21 cellular contexts compared by ENCODE assay signal in the genomic region with DNA sequence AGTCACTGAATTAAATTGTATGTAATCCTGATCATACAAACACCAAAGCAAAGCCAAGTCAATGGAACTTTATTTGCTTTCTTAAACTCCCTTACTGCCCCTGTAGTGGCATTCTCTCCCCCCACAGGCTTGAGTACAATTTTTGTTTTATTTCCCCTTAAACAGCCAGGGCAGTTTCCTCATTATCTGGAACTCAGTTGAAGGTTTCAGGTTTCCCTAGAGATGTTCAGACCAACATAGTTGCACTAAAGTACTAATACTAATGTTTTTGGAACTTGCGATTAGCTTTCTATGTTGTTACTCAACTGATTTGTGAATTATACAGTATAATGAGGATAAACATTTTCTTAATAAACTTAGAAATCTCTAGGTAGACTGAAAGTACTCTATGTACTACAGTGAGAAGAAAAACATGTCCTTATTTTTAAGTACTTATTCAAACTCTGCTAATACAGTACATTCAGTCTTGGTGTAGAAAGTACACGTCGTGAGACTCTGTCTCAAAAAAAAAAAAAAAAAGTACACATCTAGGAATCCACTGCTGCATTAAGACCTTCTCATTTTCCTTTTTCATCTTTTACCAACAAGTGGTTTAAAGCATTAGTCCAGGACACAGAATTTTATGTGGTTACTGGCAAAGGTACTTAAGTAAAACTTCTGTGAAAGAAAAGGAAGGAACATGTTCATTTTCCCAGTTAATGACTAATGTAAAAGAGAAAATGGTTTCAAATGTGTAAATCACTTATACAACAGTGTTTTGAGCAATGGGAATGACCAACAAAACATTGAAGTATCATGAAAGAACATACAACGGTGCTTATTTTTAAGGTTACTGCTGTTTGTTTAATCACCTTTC.
A peak's percentile ranks its signal among the peaks of the same experiment; 100 is the strongest.
DNase-seq lines count a peak whose midpoint lies in the region; ATAC-seq, FAIRE-seq and TF ChIP-seq lines count a peak whose summit lies in the region.
"Had no signal": no experiment of that assay in that cellular context is flagged by ENCODE, and none has a peak within 500 bp of the region (broad histone marks: within the 10 kb centered on the region; RNA-seq: fewer than 3 reads in every experiment).

No MANE protein-coding gene starts in this region.

- H3K79me2 ChIP-seq in Loucy (ENCODE audit: insufficient read depth, low read length) (no peaks in the 10 kb centered on the region), GM12878 (ENCODE audit: control insufficient read depth, insufficient read depth, low read length) (no peaks in the 10 kb centered on the region), PC-3 (ENCODE audit: low read length) (no peaks in the 10 kb centered on the region)

- TF ChIP-seq CTCF in Loucy (conservative IDR thresholded peaks at IDR 0.05; ENCODE audit: low read length), result no peak
- TF ChIP-seq CTCF in GM12878 (IDR thresholded peaks at IDR 0.05 in 2 of 3, conservative IDR thresholded peaks at IDR 0.05 in 1 of 3; ENCODE audit: control insufficient read depth in 2 of 3, extremely low read depth in 1 of 3, insufficient read depth in 1 of 3, low read depth in 3 of 3, low read length in 3 of 3), result no peak
- no peak for TF ChIP-seq CTCF in lower lobe of right lung (IDR thresholded peaks at IDR 0.05)
- no peak for TF ChIP-seq CTCF in upper lobe of right lung (IDR thresholded peaks at IDR 0.05)
- TF ChIP-seq CTCF in PC-3 (conservative IDR thresholded peaks at IDR 0.05; ENCODE audit: low read depth, low read length), result no peak
- no peak for TF ChIP-seq CTCF in mucosa of descending colon (IDR thresholded peaks at IDR 0.05)

- TF ChIP-seq EP300 in GM12878 (IDR thresholded peaks at IDR 0.05; ENCODE audit: borderline replicate concordance in 1 of 2, control insufficient read depth in 1 of 2, low read depth in 2 of 2, low read length in 2 of 2), result no peak

- DNase-seq in GM12878 (ENCODE audit: low read depth, low spot score) (no peak), lower lobe of right lung (no peak), upper lobe of right lung (no peak), PC-3 (no peak), GDM1 (lab: John Stamatoyannopoulos, UW) (no peak), mucosa of descending colon (no peak)
- DNase-seq: activated CD4-positive, alpha-beta T cell treated with anti-CD3 and anti-CD28 coated beads for 36 hours; activated naive CD4-positive, alpha-beta T cell treated with anti-CD3 and anti-CD28 coated beads for 36 hours; activated T-cell treated with anti-CD3 and anti-CD28 coated beads, Interleukin-2, amount 50 U/mL, for 48 hours; CD8-positive, alpha-beta memory T cell; colonic mucosa; DMS79 treated with DMSO at 0.1 percent for 48 hours; heart left ventricle; HFFc6; NCI-H1417; NCI-H526 treated with DMSO at 0.1 percent for 48 hours; SHP77 had no signal

- H4K20me1 ChIP-seq in Loucy (ENCODE audit: insufficient read depth, low read length, poor library complexity, severe bottlenecking), result no peaks in the 10 kb centered on the region
- no peaks in the 10 kb centered on the region for H4K20me1 ChIP-seq in GM12878 (ENCODE audit: control insufficient read depth, insufficient read depth)
- H4K20me1 ChIP-seq in PC-3 (ENCODE audit: low read length), result no peaks in the 10 kb centered on the region

- no peaks in the 10 kb centered on the region for H3K27me3 ChIP-seq in Loucy (ENCODE audit: insufficient read depth, low read length, poor library complexity, severe bottlenecking)
- H3K27me3 ChIP-seq in GM12878 (replicated peaks in 1 of 2; ENCODE audit: control insufficient read depth in 2 of 2, insufficient read depth in 2 of 2, low read length in 1 of 2), result no peaks in the 10 kb centered on the region
- H3K27me3 ChIP-seq in lower lobe of right lung (ENCODE audit: low read depth), result no peaks in the 10 kb centered on the region
- H3K27me3 ChIP-seq in upper lobe of right lung, result no peaks in the 10 kb centered on the region
- H3K27me3 ChIP-seq in PC-3 (ENCODE audit: low read length), result no peaks in the 10 kb centered on the region
- H3K27me3 ChIP-seq: colonic mucosa, heart left ventricle had no signal

- peaks cover 13% of the 10 kb centered on the region; the same call in 1 of the 2 replicates for H3K36me3 ChIP-seq in Loucy (ENCODE audit: insufficient read depth, low read length)
- no peaks in the 10 kb centered on the region for H3K36me3 ChIP-seq in GM12878 (ENCODE audit: control insufficient read depth in 2 of 2, insufficient read depth in 2 of 2, low read length in 1 of 2)
- peaks cover 8% of the 10 kb centered on the region for H3K36me3 ChIP-seq in lower lobe of right lung
- H3K36me3 ChIP-seq in upper lobe of right lung, result no peaks in the 10 kb centered on the region
- no peaks in the 10 kb centered on the region for H3K36me3 ChIP-seq in PC-3 (ENCODE audit: low read depth, low read length)
- no peaks in the 10 kb centered on the region for H3K36me3 ChIP-seq in mucosa of descending colon (ENCODE audit: low read depth)
- H3K36me3 ChIP-seq: colonic mucosa had no signal

- H3K9me2 ChIP-seq in Loucy (replicated peaks; ENCODE audit: low read depth, low read length) (no peaks in the 10 kb centered on the region), PC-3 (replicated peaks; ENCODE audit: low read length) (no peaks in the 10 kb centered on the region)

- H3K27ac ChIP-seq in GM12878 (ENCODE audit: control insufficient read depth, insufficient read depth) (peak overlapping the region; percentile 18; the same call in 1 of the 2 replicates), lower lobe of right lung (peak overlapping the region; percentile 5), upper lobe of right lung (no peak overlapping the region), PC-3 (ENCODE audit: low read length) (no peak overlapping the region)
- H3K27ac ChIP-seq: colonic mucosa, heart left ventricle had no signal

- WGBS in GM12878 (ENCODE audit: insufficient coverage, insufficient replicate concordance, low lambda C conversion rate, missing lambda C conversion rate), result 82% methylated on average over 4 of the region's 4 CpGs

- no peak overlapping the region for H3K4me3 ChIP-seq in Loucy (ENCODE audit: low read length, poor library complexity, severe bottlenecking)
- no peak overlapping the region for H3K4me3 ChIP-seq in GM12878
- H3K4me3 ChIP-seq in lower lobe of right lung, result no peak overlapping the region
- no peak overlapping the region for H3K4me3 ChIP-seq in upper lobe of right lung
- no peak overlapping the region for H3K4me3 ChIP-seq in PC-3 (ENCODE audit: low read length)
- no peak overlapping the region for H3K4me3 ChIP-seq in mucosa of descending colon
- H3K4me3 ChIP-seq: colonic mucosa, heart left ventricle, lung had no signal

- no peak for TF ChIP-seq POLR2A in GM12878 (IDR thresholded peaks at IDR 0.05; ENCODE audit: low read depth, low read length)

- TF ChIP-seq RAD21 in GM12878 (IDR thresholded peaks at IDR 0.05; ENCODE audit: insufficient read depth, low read depth, low read length), result no peak

- SMC1A ChIA-PET in GM12878 (lab: Charles Lee; ENCODE audit: uncharacterized antibody, unreplicated experiment), result interaction anchor here (0.8 to 2.4 kb wide), 5 partner anchors 8 to 404 kb away, joined by 3 to 7 read pairs (median 3); no protein-coding TSS in a partner anchor

- CTCF ChIA-PET in GM12878 (lab: Yijun Ruan, JAX), result interaction anchor here (0.7 to 1.4 kb wide), 3 partner anchors 19 to 139 kb away, joined by 3 to 7 read pairs (median 4); no protein-coding TSS in a partner anchor
- CTCF ChIA-PET in PC-3 (lab: Charles Lee), result no interaction called here

- H3K9me3 ChIP-seq in Loucy (ENCODE audit: insufficient read depth, low read depth, low read length) (peaks cover 15% of the 10 kb centered on the region; the same call in 1 of the 2 replicates), GM12878 (replicated peaks; ENCODE audit: control insufficient read depth, insufficient read depth, low read length) (peaks cover 9% of the 10 kb centered on the region), lower lobe of right lung (peaks cover 7% of the 10 kb centered on the region), upper lobe of right lung (no peaks in the 10 kb centered on the region), PC-3 (ENCODE audit: low read length) (no peaks in the 10 kb centered on the region), mucosa of descending colon (peaks cover 7% of the 10 kb centered on the region)
- H3K9me3 ChIP-seq: colonic mucosa had no signal

- POLR2A ChIA-PET in GM12878 (lab: Charles Lee) (no interaction called here), PC-3 (lab: Charles Lee; ENCODE audit: unreplicated experiment) (no interaction called here)

- H2AFZ ChIP-seq in Loucy (ENCODE audit: low read length), result no peak overlapping the region
- H2AFZ ChIP-seq in GM12878 (ENCODE audit: control insufficient read depth, low read depth, low read length), result no peak overlapping the region
- no peak overlapping the region for H2AFZ ChIP-seq in PC-3 (ENCODE audit: low read length)

- peaks cover 21% of the 10 kb centered on the region for H3F3A ChIP-seq in Loucy (ENCODE audit: low read depth)
- no peaks in the 10 kb centered on the region for H3F3A ChIP-seq in PC-3 (ENCODE audit: low read length, unreplicated experiment)

- intact Hi-C loops in GM12878 (cut with micrococcal nuclease; ENCODE audit: unreplicated experiment) (loop anchor here (5.0 kb wide), 2 partner anchors 213 to 483 kb away; no protein-coding TSS in a partner anchor), lower lobe of right lung (cut with DNase I) (no loop called here), upper lobe of right lung (cut with DNase I) (no loop called here), PC-3 (cut with micrococcal nuclease) (no loop called here), mucosa of descending colon (cut with DNase I, micrococcal nuclease) (no loop called here)

- RAD21 ChIA-PET in GM12878 (lab: Charles Lee; ENCODE audit: unreplicated experiment), result interaction anchor here (1.3 kb wide), 1 partner anchor 484 kb away, joined by 3 read pairs; no protein-coding TSS in a partner anchor

- BruUV-seq in GM12878 (replicated peaks; lab: Mats Ljungman, UMichigan), result no TSS peak
- BruUV-seq in PC-3 (replicated peaks; lab: Mats Ljungman, UMichigan), result no TSS peak

- H3K4me1 ChIP-seq in Loucy (ENCODE audit: insufficient read depth, low read length, poor library complexity, severe bottlenecking), result peaks cover 51% of the 10 kb centered on the region
- peaks cover 34% of the 10 kb centered on the region for H3K4me1 ChIP-seq in GM12878 (ENCODE audit: control insufficient read depth, insufficient read depth, low read length)
- no peaks in the 10 kb centered on the region for H3K4me1 ChIP-seq in lower lobe of right lung
- no peaks in the 10 kb centered on the region for H3K4me1 ChIP-seq in upper lobe of right lung
- no peaks in the 10 kb centered on the region for H3K4me1 ChIP-seq in PC-3 (ENCODE audit: insufficient read depth, low read length)
- no peaks in the 10 kb centered on the region for H3K4me1 ChIP-seq in mucosa of descending colon (ENCODE audit: low read depth)
- H3K4me1 ChIP-seq: colonic mucosa had no signal

- in situ Hi-C loops in GM12878 (cut with MboI), result no loop called here

- peak; percentile 52 for FAIRE-seq in GM12878 (lab: Jason Lieb, UNC)
- FAIRE-seq: TTC549 had no signal

- ATAC-seq in GM12878 (no peak), lower lobe of right lung (peak; percentile 52 to 77), upper lobe of right lung (peak; percentile 54), PC-3 (no peak), mucosa of descending colon (no peak)
- ATAC-seq: activated CD4-positive, alpha-beta T cell treated with anti-CD3 and anti-CD28 coated beads for 36 hours; stimulated activated effector memory CD8-positive, alpha-beta T cell treated with anti-CD3 and anti-CD28 coated beads, Interleukin-12 subunit alpha, Interleukin-12 subunit beta, amount 100 ng/mL, for 72 hours had no signal

- peak overlapping the region; percentile 53 for H3K4me2 ChIP-seq in Loucy (ENCODE audit: low read depth, low read length, poor library complexity, severe bottlenecking)
- peak overlapping the region; percentile 17 for H3K4me2 ChIP-seq in GM12878 (ENCODE audit: control insufficient read depth, insufficient read depth)
- no peak overlapping the region for H3K4me2 ChIP-seq in PC-3 (ENCODE audit: low read length)

- H3K9ac ChIP-seq in Loucy (ENCODE audit: low read depth, low read length, poor library complexity, severe bottlenecking), result peak overlapping the region; percentile 56
- no peak overlapping the region for H3K9ac ChIP-seq in GM12878 (ENCODE audit: control insufficient read depth, insufficient read depth, low read length)
- no peak overlapping the region for H3K9ac ChIP-seq in PC-3 (ENCODE audit: low read length)

Comparison
In these comparisons a context has a peak if more than half of its experiments do, and no peak if none do; other contexts are left out.
1. ATAC-seq: peak in lower lobe of right lung (2 of 2) and upper lobe of right lung (single experiment); none in GM12878 (single experiment), PC-3 (single experiment) and mucosa of descending colon (single experiment).
2. H3K27ac ChIP-seq: peak in GM12878 (single experiment) and lower lobe of right lung (single experiment); none in upper lobe of right lung (single experiment) and PC-3 (single experiment).